ENCODE assay signal across 21 cellular contexts in genomic region chr11:19844012-19844411, GRCh38.
"Had no signal": no experiment of that assay in that cellular context is flagged by ENCODE, and none has a peak within 500 bp of the region (broad histone marks: within the 10 kb centered on the region; RNA-seq: fewer than 3 reads in every experiment).

No MANE protein-coding gene starts in this region.

- H3K4me1 ChIP-seq: prostate gland, uterus had no signal

- DNase-seq: kidney glomerular epithelial cell; left cardiac atrium; lower lobe of right lung; mammary epithelial cell; mesenchymal stem cell; naive thymus-derived CD4-positive, alpha-beta T cell; pancreas; posterior cingulate gyrus; retina; right cardiac atrium; sigmoid colon; stimulated activated CD4-positive, alpha-beta T cell treated with anti-CD3 and anti-CD28 coated beads, Interleukin-1b, Interleukin-23, amount 100 ng/mL, for 48 hours; stimulated activated CD4-positive, alpha-beta T cell treated with anti-CD3 and anti-CD28 coated beads, Interleukin-2, amount 100 ng/mL, for 48 hours; stimulated activated CD4-positive, alpha-beta T cell treated with anti-CD3 and anti-CD28 coated beads, Interleukin-4, amount 100 ng/mL, for 4 hours; stimulated activated CD8-positive, alpha-beta memory T cell treated with anti-CD3 and anti-CD28 coated beads, Interleukin-4, amount 100 ng/mL, for 48 hours; stimulated activated naive CD4-positive, alpha-beta T cell treated with Interleukin-2 at 50 U/mL for 16 hours; stimulated activated naive CD8-positive, alpha-beta T cell treated with anti-CD3 and anti-CD28 coated beads, Interleukin-15, amount 100 ng/mL, for 72 hours; uterus had no signal

- H3K9me3 ChIP-seq: lower lobe of right lung, pancreas, prostate gland, sigmoid colon, tibial nerve, uterus had no signal

- H3K27me3 ChIP-seq: pancreas, sigmoid colon, tibial nerve, uterus had no signal

- H3K4me3 ChIP-seq: lower lobe of right lung, pancreas, prostate gland, sigmoid colon, smooth muscle cell, tibial nerve, uterus had no signal

- H3K27ac ChIP-seq: lower lobe of right lung, pancreas, prostate gland, sigmoid colon, tibial nerve, uterus had no signal

- H3K4me2 ChIP-seq: smooth muscle cell had no signal

- H3K36me3 ChIP-seq: lower lobe of right lung, pancreas, prostate gland, tibial nerve, uterus had no signal
